In genomic region chr18:23994361-23994902, GRCh38 we compare ENCODE assay signal across 8 cellular contexts. TPM values are rescaled to one million over a fixed set of nuclear protein-coding genes. Genes with fewer than 3 reads are reported as not detected.
DNase-seq lines count a peak whose midpoint lies in the region; ATAC-seq and TF ChIP-seq lines count a peak whose summit lies in the region.

No MANE protein-coding gene starts in this region.

- H3K4me1 ChIP-seq in heart left ventricle (peaks cover 0 to 14% (median 4%) of the 10 kb centered on the region in 12 donors), transverse colon (peaks cover 0 to 22% (median 15%) of the 10 kb centered on the region in 4 donors)

- no peak for TF ChIP-seq EP300 in transverse colon (IDR thresholded peaks at IDR 0.05; ENCODE audit: low read depth)

- peaks cover 57% of the 10 kb centered on the region for H3K4me1 Mint-ChIP-seq in activated naive CD4-positive, alpha-beta T cell treated with anti-CD3 and anti-CD28 coated beads, Interleukin-2, amount 10 ng/mL, durations not matched to agents 7 days and 5 days

- no peak for TF ChIP-seq CTCF in WERI-Rb-1 (IDR thresholded peaks at IDR 0.05; ENCODE audit: low read depth, low read length)
- no peak for TF ChIP-seq CTCF in heart left ventricle (IDR thresholded peaks at IDR 0.05)
- no peak for TF ChIP-seq CTCF in transverse colon (IDR thresholded peaks at IDR 0.05)

- H3K36me3 ChIP-seq in WERI-Rb-1 = no peaks in the 10 kb centered on the region
- H3K36me3 ChIP-seq in heart left ventricle = no peaks in the 10 kb centered on the region
- H3K36me3 ChIP-seq in transverse colon = no peaks in the 10 kb centered on the region

- H3K27me3 ChIP-seq in WERI-Rb-1 (ENCODE audit: insufficient read depth, low read depth, severe bottlenecking) = no peaks in the 10 kb centered on the region
- H3K27me3 ChIP-seq in heart left ventricle = no peaks in the 10 kb centered on the region
- no peaks in the 10 kb centered on the region for H3K27me3 ChIP-seq in transverse colon

- H3K4me3 ChIP-seq in WERI-Rb-1 (ENCODE audit: low read depth, low read length) (no peak overlapping the region), heart left ventricle (no peak overlapping the region), transverse colon (no peak overlapping the region)

- peak overlapping the region; percentile 54 for H3K4me3 Mint-ChIP-seq in activated naive CD4-positive, alpha-beta T cell treated with anti-CD3 and anti-CD28 coated beads, Interleukin-2, amount 10 ng/mL, durations not matched to agents 7 days and 5 days

- H3K9me3 ChIP-seq in WERI-Rb-1 (ENCODE audit: severe bottlenecking) = no peaks in the 10 kb centered on the region
- no peaks in the 10 kb centered on the region for H3K9me3 ChIP-seq in heart left ventricle
- no peaks in the 10 kb centered on the region for H3K9me3 ChIP-seq in transverse colon

- ATAC-seq in activated naive CD4-positive, alpha-beta T cell treated with anti-CD3 and anti-CD28 coated beads, Interleukin-2, amount 50 U/mL, for 72 hours = no peak
- peak in 3 of 4 donors; percentile 47 to 55 (median 49) for ATAC-seq in heart left ventricle
- no peak for ATAC-seq in HG02981 (IDR thresholded peaks at IDR 0.05; ENCODE audit: unreplicated experiment)

- H3K27me3 Mint-ChIP-seq in activated naive CD4-positive, alpha-beta T cell treated with anti-CD3 and anti-CD28 coated beads, Interleukin-2, amount 10 ng/mL, durations not matched to agents 7 days and 5 days = peaks cover 3% of the 10 kb centered on the region

- in situ Hi-C loops in transverse colon (cut with MboI; ENCODE audit: low pct_ligation_motif_present in 1 of 4, low pct_unique_long_range_greater_than_20kb in 1 of 4, low sequenced_read_pairs in 3 of 4) = no loop called here

- WGBS in heart left ventricle, 4 donors = 18 to 30% (median 26%) methylated on average over 9 of the region's 9 CpGs
- WGBS in transverse colon (ENCODE audit: low coverage in 1 of 2), 2 donors = 7 to 18% methylated on average over 6 to 9 of the region's 9 CpGs

- no peak for DNase-seq in activated naive CD4-positive, alpha-beta T cell treated with anti-CD3 and anti-CD28 coated beads, Interleukin-2, amount 10 ng/mL, durations not matched to agents 7 days and 5 days
- DNase-seq in activated naive CD4-positive, alpha-beta T cell treated with anti-CD3 and anti-CD28 coated beads, Interleukin-2, amount 50 U/mL, for 72 hours (ENCODE audit: low spot score in 2 of 2) = no peak
- peak; percentile 98 for DNase-seq in NCI-H146 (lab: John Stamatoyannopoulos, UW)
- DNase-seq in WERI-Rb-1 = peak; percentile 62
- peak in 1 of 5 donors; percentile 26 for DNase-seq in heart left ventricle
- peak; percentile 30 for DNase-seq in transverse colon
- no peak for DNase-seq in SIG-M5 treated with dmso at 0.1 percent for 504 hours (lab: John Stamatoyannopoulos, UW; ENCODE audit: unreplicated experiment)

- TF ChIP-seq POLR2A in heart left ventricle (IDR thresholded peaks at IDR 0.05) = no peak
- peak; percentile 12 for TF ChIP-seq POLR2A in transverse colon (IDR thresholded peaks at IDR 0.05)

- no peaks in the 10 kb centered on the region for H3K9me3 Mint-ChIP-seq in activated naive CD4-positive, alpha-beta T cell treated with anti-CD3 and anti-CD28 coated beads, Interleukin-2, amount 10 ng/mL, durations not matched to agents 7 days and 5 days
- H3K9me3 Mint-ChIP-seq in activated naive CD4-positive, alpha-beta T cell treated with anti-CD3 and anti-CD28 coated beads, Interleukin-2, amount 50 U/mL, for 72 hours = no peaks in the 10 kb centered on the region

- H3K27ac ChIP-seq in WERI-Rb-1 = no peak overlapping the region
- H3K27ac ChIP-seq in heart left ventricle = peak overlapping the region in 2 of 12 donors; percentile 22 to 24
- H3K27ac ChIP-seq in transverse colon = peak overlapping the region; percentile 1 to 66 (median 42)

- H3K27ac Mint-ChIP-seq in activated naive CD4-positive, alpha-beta T cell treated with anti-CD3 and anti-CD28 coated beads, Interleukin-2, amount 10 ng/mL, durations not matched to agents 7 days and 5 days = peak overlapping the region; percentile 19
- no peak overlapping the region for H3K27ac Mint-ChIP-seq in activated naive CD4-positive, alpha-beta T cell treated with anti-CD3 and anti-CD28 coated beads, Interleukin-2, amount 50 U/mL, for 72 hours

- intact Hi-C loops in heart left ventricle (cut with DNase I) = no loop called here
- intact Hi-C loops in transverse colon (cut with DNase I; ENCODE audit: low total_unique reads) = no loop called here

- H3K36me3 Mint-ChIP-seq in activated naive CD4-positive, alpha-beta T cell treated with anti-CD3 and anti-CD28 coated beads, Interleukin-2, amount 10 ng/mL, durations not matched to agents 7 days and 5 days = peaks cover 6% of the 10 kb centered on the region
- no peaks in the 10 kb centered on the region for H3K36me3 Mint-ChIP-seq in activated naive CD4-positive, alpha-beta T cell treated with anti-CD3 and anti-CD28 coated beads, Interleukin-2, amount 50 U/mL, for 72 hours

- CTCF ChIA-PET in activated naive CD4-positive, alpha-beta T cell treated with anti-CD3 and anti-CD28 coated beads, Interleukin-2, amount 10 ng/mL, durations not matched to agents 7 days and 5 days (lab: Charles Lee) = no interaction called here

RNA-seq across cellular contexts. Expression of gene TTC39C, which starts 20.1 kb away (rescaled TPM):
- 10 to 100 TPM; 44.0 to 46.2 TPM for total RNA-seq in activated naive CD4-positive, alpha-beta T cell treated with anti-CD3 and anti-CD28 coated beads, Interleukin-2, amount 50 U/mL, for 72 hours
- 10 to 100 TPM in 1 of 9 donors, 1 to 10 TPM in 8; 2.7 to 12.8 (median 4.8) TPM for total RNA-seq in heart left ventricle
- polyA plus RNA-seq in heart left ventricle = 1 to 10 TPM; 2.3 to 3.0 TPM
- 10 to 100 TPM in 1 of 4 donors, 1 to 10 TPM in 3; 4.8 to 18.4 (median 7.4) TPM for total RNA-seq in transverse colon

Comparison
In these comparisons a context has a peak if more than half of its experiments do, and no peak if none do; other contexts are left out.
1. DNase-seq: peak in NCI-H146 (single experiment), WERI-Rb-1 (single experiment) and transverse colon (single experiment); none in activated naive CD4-positive, alpha-beta T cell treated with anti-CD3 and anti-CD28 coated beads, Interleukin-2, amount 10 ng/mL, durations not matched to agents 7 days and 5 days (single experiment), activated naive CD4-positive, alpha-beta T cell treated with anti-CD3 and anti-CD28 coated beads, Interleukin-2, amount 50 U/mL, for 72 hours (0 of 2) and SIG-M5 treated with dmso at 0.1 percent for 504 hours (single experiment).
2. ATAC-seq: peak in heart left ventricle (3 of 4); none in activated naive CD4-positive, alpha-beta T cell treated with anti-CD3 and anti-CD28 coated beads, Interleukin-2, amount 50 U/mL, for 72 hours (0 of 2) and HG02981 (single experiment).